Comparison of ENCODE assay signal across 1 cellular context in the genomic region with DNA sequence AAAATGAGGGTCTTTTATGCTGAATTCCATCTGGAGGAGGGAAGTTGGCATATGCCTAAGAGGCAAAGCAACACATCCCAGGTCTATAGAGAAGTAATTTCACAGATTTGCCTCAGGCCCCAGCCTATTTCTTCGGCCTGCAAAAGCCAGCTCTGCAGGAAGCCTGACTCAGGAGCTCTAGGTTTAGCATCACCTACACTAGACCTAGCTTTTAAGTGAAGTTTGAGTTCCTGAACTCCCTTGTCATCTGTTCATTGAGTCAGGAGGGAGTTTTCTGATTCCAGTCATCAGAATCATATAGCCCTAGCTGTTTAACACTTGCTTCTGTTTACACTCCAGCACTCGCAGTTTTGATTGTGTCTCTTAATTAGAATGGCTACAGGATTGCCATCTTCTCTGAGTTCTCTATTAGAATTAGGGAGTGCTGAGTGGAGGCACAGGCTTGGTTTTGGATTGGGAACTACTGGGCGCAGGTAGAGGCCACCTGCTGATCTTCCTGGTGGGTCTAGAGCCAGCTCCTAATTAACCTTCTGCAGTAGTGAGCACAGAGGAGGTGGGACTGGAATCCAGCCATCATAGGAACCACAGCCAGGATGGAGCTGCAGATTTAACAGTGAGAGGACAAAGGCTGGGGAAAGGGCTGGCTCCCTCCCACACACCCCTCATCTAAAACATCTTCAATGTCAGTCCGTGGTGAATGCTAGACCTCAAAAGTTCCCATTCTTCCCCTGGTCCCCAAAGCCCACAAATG.
TF ChIP-seq lines count a peak whose summit lies in the region.

No MANE protein-coding gene starts in this region.

TF ChIP-seq in GM23338, 12 proteins besides CTCF, POLR2A, EP300 and RAD21 (continued from another document):
- TF ChIP-seq, protein P1, sequence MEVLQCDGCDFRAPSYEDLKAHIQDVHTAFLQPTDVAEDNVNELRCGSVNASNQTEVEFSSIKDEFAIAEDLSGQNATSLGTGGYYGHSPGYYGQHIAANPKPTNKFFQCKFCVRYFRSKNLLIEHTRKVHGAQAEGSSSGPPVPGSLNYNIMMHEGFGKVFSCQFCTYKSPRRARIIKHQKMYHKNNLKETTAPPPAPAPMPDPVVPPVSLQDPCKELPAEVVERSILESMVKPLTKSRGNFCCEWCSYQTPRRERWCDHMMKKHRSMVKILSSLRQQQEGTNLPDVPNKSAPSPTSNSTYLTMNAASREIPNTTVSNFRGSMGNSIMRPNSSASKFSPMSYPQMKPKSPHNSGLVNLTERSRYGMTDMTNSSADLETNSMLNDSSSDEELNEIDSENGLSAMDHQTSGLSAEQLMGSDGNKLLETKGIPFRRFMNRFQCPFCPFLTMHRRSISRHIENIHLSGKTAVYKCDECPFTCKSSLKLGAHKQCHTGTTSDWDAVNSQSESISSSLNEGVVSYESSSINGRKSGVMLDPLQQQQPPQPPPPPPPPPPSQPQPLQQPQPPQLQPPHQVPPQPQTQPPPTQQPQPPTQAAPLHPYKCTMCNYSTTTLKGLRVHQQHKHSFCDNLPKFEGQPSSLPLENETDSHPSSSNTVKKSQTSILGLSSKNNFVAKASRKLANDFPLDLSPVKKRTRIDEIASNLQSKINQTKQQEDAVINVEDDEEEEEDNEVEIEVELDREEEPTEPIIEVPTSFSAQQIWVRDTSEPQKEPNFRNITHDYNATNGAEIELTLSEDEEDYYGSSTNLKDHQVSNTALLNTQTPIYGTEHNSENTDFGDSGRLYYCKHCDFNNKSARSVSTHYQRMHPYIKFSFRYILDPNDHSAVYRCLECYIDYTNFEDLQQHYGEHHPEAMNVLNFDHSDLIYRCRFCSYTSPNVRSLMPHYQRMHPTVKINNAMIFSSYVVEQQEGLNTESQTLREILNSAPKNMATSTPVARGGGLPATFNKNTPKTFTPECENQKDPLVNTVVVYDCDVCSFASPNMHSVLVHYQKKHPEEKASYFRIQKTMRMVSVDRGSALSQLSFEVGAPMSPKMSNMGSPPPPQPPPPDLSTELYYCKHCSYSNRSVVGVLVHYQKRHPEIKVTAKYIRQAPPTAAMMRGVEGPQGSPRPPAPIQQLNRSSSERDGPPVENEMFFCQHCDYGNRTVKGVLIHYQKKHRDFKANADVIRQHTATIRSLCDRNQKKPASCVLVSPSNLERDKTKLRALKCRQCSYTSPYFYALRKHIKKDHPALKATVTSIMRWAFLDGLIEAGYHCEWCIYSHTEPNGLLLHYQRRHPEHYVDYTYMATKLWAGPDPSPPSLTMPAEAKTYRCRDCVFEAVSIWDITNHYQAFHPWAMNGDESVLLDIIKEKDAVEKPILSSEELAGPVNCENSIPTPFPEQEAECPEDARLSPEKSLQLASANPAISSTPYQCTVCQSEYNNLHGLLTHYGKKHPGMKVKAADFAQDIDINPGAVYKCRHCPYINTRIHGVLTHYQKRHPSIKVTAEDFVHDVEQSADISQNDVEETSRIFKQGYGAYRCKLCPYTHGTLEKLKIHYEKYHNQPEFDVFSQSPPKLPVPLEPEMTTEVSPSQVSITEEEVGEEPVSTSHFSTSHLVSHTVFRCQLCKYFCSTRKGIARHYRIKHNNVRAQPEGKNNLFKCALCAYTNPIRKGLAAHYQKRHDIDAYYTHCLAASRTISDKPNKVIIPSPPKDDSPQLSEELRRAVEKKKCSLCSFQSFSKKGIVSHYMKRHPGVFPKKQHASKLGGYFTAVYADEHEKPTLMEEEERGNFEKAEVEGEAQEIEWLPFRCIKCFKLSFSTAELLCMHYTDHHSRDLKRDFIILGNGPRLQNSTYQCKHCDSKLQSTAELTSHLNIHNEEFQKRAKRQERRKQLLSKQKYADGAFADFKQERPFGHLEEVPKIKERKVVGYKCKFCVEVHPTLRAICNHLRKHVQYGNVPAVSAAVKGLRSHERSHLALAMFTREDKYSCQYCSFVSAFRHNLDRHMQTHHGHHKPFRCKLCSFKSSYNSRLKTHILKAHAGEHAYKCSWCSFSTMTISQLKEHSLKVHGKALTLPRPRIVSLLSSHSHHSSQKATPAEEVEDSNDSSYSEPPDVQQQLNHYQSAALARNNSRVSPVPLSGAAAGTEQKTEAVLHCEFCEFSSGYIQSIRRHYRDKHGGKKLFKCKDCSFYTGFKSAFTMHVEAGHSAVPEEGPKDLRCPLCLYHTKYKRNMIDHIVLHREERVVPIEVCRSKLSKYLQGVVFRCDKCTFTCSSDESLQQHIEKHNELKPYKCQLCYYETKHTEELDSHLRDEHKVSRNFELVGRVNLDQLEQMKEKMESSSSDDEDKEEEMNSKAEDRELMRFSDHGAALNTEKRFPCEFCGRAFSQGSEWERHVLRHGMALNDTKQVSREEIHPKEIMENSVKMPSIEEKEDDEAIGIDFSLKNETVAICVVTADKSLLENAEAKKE (CRISPR knock-in tag; IDR thresholded peaks at IDR 0.05): no peak
- TF ChIP-seq ZNF331 (CRISPR knock-in tag; IDR thresholded peaks at IDR 0.05; ENCODE audit: low read depth): no peak
- no peak for TF ChIP-seq NANOG (IDR thresholded peaks at IDR 0.05; ENCODE audit: borderline replicate concordance)
- TF ChIP-seq, protein P2, sequence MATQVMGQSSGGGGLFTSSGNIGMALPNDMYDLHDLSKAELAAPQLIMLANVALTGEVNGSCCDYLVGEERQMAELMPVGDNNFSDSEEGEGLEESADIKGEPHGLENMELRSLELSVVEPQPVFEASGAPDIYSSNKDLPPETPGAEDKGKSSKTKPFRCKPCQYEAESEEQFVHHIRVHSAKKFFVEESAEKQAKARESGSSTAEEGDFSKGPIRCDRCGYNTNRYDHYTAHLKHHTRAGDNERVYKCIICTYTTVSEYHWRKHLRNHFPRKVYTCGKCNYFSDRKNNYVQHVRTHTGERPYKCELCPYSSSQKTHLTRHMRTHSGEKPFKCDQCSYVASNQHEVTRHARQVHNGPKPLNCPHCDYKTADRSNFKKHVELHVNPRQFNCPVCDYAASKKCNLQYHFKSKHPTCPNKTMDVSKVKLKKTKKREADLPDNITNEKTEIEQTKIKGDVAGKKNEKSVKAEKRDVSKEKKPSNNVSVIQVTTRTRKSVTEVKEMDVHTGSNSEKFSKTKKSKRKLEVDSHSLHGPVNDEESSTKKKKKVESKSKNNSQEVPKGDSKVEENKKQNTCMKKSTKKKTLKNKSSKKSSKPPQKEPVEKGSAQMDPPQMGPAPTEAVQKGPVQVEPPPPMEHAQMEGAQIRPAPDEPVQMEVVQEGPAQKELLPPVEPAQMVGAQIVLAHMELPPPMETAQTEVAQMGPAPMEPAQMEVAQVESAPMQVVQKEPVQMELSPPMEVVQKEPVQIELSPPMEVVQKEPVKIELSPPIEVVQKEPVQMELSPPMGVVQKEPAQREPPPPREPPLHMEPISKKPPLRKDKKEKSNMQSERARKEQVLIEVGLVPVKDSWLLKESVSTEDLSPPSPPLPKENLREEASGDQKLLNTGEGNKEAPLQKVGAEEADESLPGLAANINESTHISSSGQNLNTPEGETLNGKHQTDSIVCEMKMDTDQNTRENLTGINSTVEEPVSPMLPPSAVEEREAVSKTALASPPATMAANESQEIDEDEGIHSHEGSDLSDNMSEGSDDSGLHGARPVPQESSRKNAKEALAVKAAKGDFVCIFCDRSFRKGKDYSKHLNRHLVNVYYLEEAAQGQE (IDR thresholded peaks at IDR 0.05; ENCODE audit: unreplicated experiment): no peak
